In the genomic region with DNA sequence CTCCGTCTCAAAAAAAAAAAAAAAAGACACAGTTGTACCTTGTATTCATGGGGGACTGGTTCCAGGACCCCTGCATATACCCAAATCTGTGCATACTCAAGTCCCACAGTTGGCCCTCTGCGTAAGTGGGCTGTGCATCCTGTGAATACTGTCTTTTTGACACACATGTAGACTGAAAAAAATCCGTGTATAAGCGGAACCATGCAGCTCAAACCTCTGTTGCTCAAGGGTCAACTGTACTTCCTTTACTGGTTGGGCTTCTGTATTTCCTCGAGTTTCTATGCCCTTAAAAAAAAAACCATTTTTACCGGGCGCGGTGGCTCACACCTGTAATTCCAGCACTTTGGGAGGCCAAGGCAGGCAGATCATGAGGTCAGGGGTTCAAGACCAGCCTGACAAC, we compare ENCODE assay signal across 23 cellular contexts.
"Had no signal": no experiment of that assay in that cellular context is flagged by ENCODE, and none has a peak within 500 bp of the region (broad histone marks: within the 10 kb centered on the region; RNA-seq: fewer than 3 reads in every experiment).

No MANE protein-coding gene starts in this region.

- ATAC-seq: activated CD4-positive, CD25-positive, alpha-beta regulatory T cell treated with anti-CD3 and anti-CD28 coated beads, Interleukin-2, amount 50 U/mL, for 24 hours; activated CD8-positive, alpha-beta T cell treated with anti-CD3 and anti-CD28 coated beads, Interleukin-2, amount 10 ng/mL, durations not matched to agents 7 days and 5 days had no signal

- DNase-seq: activated CD4-positive, alpha-beta T cell treated with anti-CD3 and anti-CD28 coated beads for 4 hours; activated CD8-positive, alpha-beta memory T cell treated with anti-CD3 and anti-CD28 coated beads, Interleukin-2, amount 50 U/mL, for 48 hours; activated CD8-positive, alpha-beta T cell treated with anti-CD3 and anti-CD28 coated beads, Interleukin-2, amount 10 ng/mL, durations not matched to agents 7 days and 5 days; activated naive CD4-positive, alpha-beta T cell treated with anti-CD3 and anti-CD28 coated beads, Interleukin-2, amount 50 U/mL, for 16 hours; activated naive CD8-positive, alpha-beta T cell treated with anti-CD3 and anti-CD28 coated beads, Interleukin-2, amount 10 ng/mL, durations not matched to agents 7 days and 5 days; activated T-cell treated with anti-CD3 and anti-CD28 coated beads, Interleukin-2, amount 50 U/mL, for 1 hour; adrenal gland; anterior cingulate cortex; caudate nucleus; Kasumi-1; NCI-H1105 treated with DMSO at 0.1 percent for 48 hours; NCI-H1436 treated with DMSO at 0.1 percent for 48 hours; NCI-H187; NCI-H2081 treated with DMSO at 0.1 percent for 48 hours; NCI-H446 treated with DMSO at 0.1 percent for 48 hours; NCI-H526; NCI-H82; PC-9; SJCRH30; SK-N-SH; T-helper 1 cell had no signal

- H3K36me3 ChIP-seq: adrenal gland, breast epithelium had no signal

- H3K27ac Mint-ChIP-seq: activated CD8-positive, alpha-beta T cell treated with anti-CD3 and anti-CD28 coated beads, Interleukin-2, amount 10 ng/mL, durations not matched to agents 7 days and 5 days; activated naive CD8-positive, alpha-beta T cell treated with anti-CD3 and anti-CD28 coated beads, Interleukin-2, amount 10 ng/mL, durations not matched to agents 7 days and 5 days had no signal

- H3K9ac ChIP-seq: SK-N-SH had no signal

- H3K9me3 Mint-ChIP-seq: activated naive CD8-positive, alpha-beta T cell treated with anti-CD3 and anti-CD28 coated beads, Interleukin-2, amount 10 ng/mL, durations not matched to agents 7 days and 5 days had no signal

- H3K9me3 ChIP-seq: adrenal gland, breast epithelium, SJCRH30, SK-N-SH had no signal

- H3K27ac ChIP-seq: breast epithelium, PC-9, SJCRH30 had no signal

- H3K27me3 Mint-ChIP-seq: activated naive CD8-positive, alpha-beta T cell treated with anti-CD3 and anti-CD28 coated beads, Interleukin-2, amount 10 ng/mL, durations not matched to agents 7 days and 5 days had no signal

- H3K4me1 ChIP-seq: breast epithelium, SJCRH30 had no signal

- H3K27me3 ChIP-seq: adrenal gland, breast epithelium, SJCRH30 had no signal

- H3K4me3 Mint-ChIP-seq: activated CD8-positive, alpha-beta T cell treated with anti-CD3 and anti-CD28 coated beads, Interleukin-2, amount 10 ng/mL, durations not matched to agents 7 days and 5 days; activated naive CD8-positive, alpha-beta T cell treated with anti-CD3 and anti-CD28 coated beads, Interleukin-2, amount 10 ng/mL, durations not matched to agents 7 days and 5 days had no signal

- H3K4me3 ChIP-seq: adrenal gland, breast epithelium, PC-9, SJCRH30 had no signal
